Comparison of ENCODE assay signal across 8 cellular contexts in genomic region chr6:11585426-11586016, GRCh38. TPM values are rescaled to one million over a fixed set of nuclear protein-coding genes. Genes with fewer than 3 reads are reported as not detected.
A peak's percentile ranks its signal among the peaks of the same experiment; 100 is the strongest.
DNase-seq lines count a peak whose midpoint lies in the region; ATAC-seq, FAIRE-seq and TF ChIP-seq lines count a peak whose summit lies in the region.

No MANE protein-coding gene starts in this region.

- peaks cover 13% of the 10 kb centered on the region for H3K4me1 ChIP-seq in HepG2 (ENCODE audit: insufficient read depth, low read length)

- H3K27me3 ChIP-seq in HepG2 (ENCODE audit: control insufficient read depth in 1 of 2, insufficient read depth in 2 of 2, low read length in 2 of 2) = no peaks in the 10 kb centered on the region; a peak in 1 of 5 replicates

- H3K27ac ChIP-seq in HepG2 (ENCODE audit: extremely low read length, insufficient read depth, low read length) = no peak overlapping the region

- TF ChIP-seq CTCF in HepG2 (CRISPR knock-in tag; IDR thresholded peaks at IDR 0.05) = peak; percentile 74

- intact Hi-C loops in HepG2 (cut with micrococcal nuclease; ENCODE audit: unreplicated experiment) = loop anchor here (1.0 to 5.0 kb wide), 6 partner anchors 70 to 1307 kb away; no protein-coding TSS in a partner anchor
- intact Hi-C loops in activated CD4-positive, alpha-beta memory T cell treated with anti-CD3 and anti-CD28 coated beads for 36 hours (cut with micrococcal nuclease) = loop anchor here (1.0 to 5.0 kb wide), 3 partner anchors 704 to 1309 kb away; no protein-coding TSS in a partner anchor

- WGBS in HepG2 (ENCODE audit: low lambda C conversion rate) = 0% methylated on average over 1 of the region's 1 CpG

- H2AFZ ChIP-seq in HepG2 (ENCODE audit: low read length) = no peak overlapping the region

- no peaks in the 10 kb centered on the region for H3K36me3 Mint-ChIP-seq in activated CD4-positive, alpha-beta memory T cell treated with anti-CD3 and anti-CD28 coated beads for 36 hours

- no peaks in the 10 kb centered on the region for H4K20me1 ChIP-seq in HepG2 (ENCODE audit: insufficient read depth, low read length)

- H3K4me1 Mint-ChIP-seq in activated CD4-positive, alpha-beta memory T cell treated with anti-CD3 and anti-CD28 coated beads for 36 hours (ENCODE audit: low read depth) = no peaks in the 10 kb centered on the region

- no peaks in the 10 kb centered on the region for H3K9me3 Mint-ChIP-seq in activated CD4-positive, alpha-beta memory T cell treated with anti-CD3 and anti-CD28 coated beads for 36 hours

- H3K27ac Mint-ChIP-seq in activated CD4-positive, alpha-beta memory T cell treated with anti-CD3 and anti-CD28 coated beads for 36 hours = no peak overlapping the region

- POLR2A ChIA-PET in HepG2 (lab: Yijun Ruan, JAX) = no interaction called here
- POLR2A ChIA-PET in activated CD4-positive, alpha-beta memory T cell treated with anti-CD3 and anti-CD28 coated beads for 36 hours (lab: Charles Lee) = no interaction called here

- H3K4me2 ChIP-seq in HepG2 (ENCODE audit: low read depth, low read length) = no peak overlapping the region

- peak; percentile 62 for ATAC-seq in HepG2
- no peak for ATAC-seq in GM19467 (IDR thresholded peaks at IDR 0.05; ENCODE audit: unreplicated experiment)

- FAIRE-seq in HepG2 (lab: Jason Lieb, UNC) = peak; percentile 51

- H3K9ac ChIP-seq in HepG2 (ENCODE audit: insufficient read depth, low read depth, low read length) = no peak overlapping the region

- H3K27me3 Mint-ChIP-seq in activated CD4-positive, alpha-beta memory T cell treated with anti-CD3 and anti-CD28 coated beads for 36 hours = peaks cover 10% of the 10 kb centered on the region

- peak; percentile 24 to 55 for DNase-seq in NOMO-1 (lab: John Stamatoyannopoulos, UW; ENCODE audit: unreplicated experiment in 2 of 2)
- no peak for DNase-seq in NOMO-1 treated with dmso at 0.1 percent for 144 hours (lab: John Stamatoyannopoulos, UW; ENCODE audit: unreplicated experiment)
- DNase-seq in NCI-H1105 treated with DMSO at 0.1 percent for 48 hours (lab: John Stamatoyannopoulos, UW) = peak; percentile 59
- DNase-seq in astrocyte of the hippocampus (ENCODE audit: low read depth, low spot score) = peak; percentile 81
- DNase-seq in HepG2 (ENCODE audit: low spot score) = peak; percentile 55
- DNase-seq in stimulated activated CD4-positive, alpha-beta T cell treated with anti-CD3 and anti-CD28 coated beads, Interleukin-4, amount 100 ng/mL, for 24 hours = no peak
- DNase-seq in activated CD4-positive, alpha-beta memory T cell treated with anti-CD3 and anti-CD28 coated beads for 36 hours = no peak

- no peaks in the 10 kb centered on the region for H3K36me3 ChIP-seq in HepG2 (replicated peaks in 1 of 2; ENCODE audit: control insufficient read depth in 1 of 2, insufficient read depth in 2 of 2, low read length in 2 of 2)

- no peak overlapping the region for H3K4me3 ChIP-seq in HepG2 (replicated peaks in 1 of 3; ENCODE audit: insufficient read depth in 1 of 3, low read depth in 2 of 3, low read length in 3 of 3)

- CTCF ChIA-PET in HepG2 (lab: Yijun Ruan, JAX; ENCODE audit: low intra/inter-chr PET ratio, low total read pairs) = interaction anchor here (1.3 to 2.0 kb wide), 5 partner anchors 70 to 1021 kb away, joined by 4 to 8 read pairs (median 5); no protein-coding TSS in a partner anchor
- CTCF ChIA-PET in activated CD4-positive, alpha-beta memory T cell treated with anti-CD3 and anti-CD28 coated beads for 36 hours (lab: Charles Lee) = interaction anchor here (0.6 to 1.5 kb wide), 7 partner anchors 15 to 1019 kb away, joined by 3 to 4 read pairs (median 3); partner anchors contain the start of gene EDN1

- H3K4me3 Mint-ChIP-seq in activated CD4-positive, alpha-beta memory T cell treated with anti-CD3 and anti-CD28 coated beads for 36 hours = no peak overlapping the region

- no TSS peak for BruUV-seq in HepG2 (replicated peaks; lab: Mats Ljungman, UMichigan)

- no peak for TF ChIP-seq POLR2A in HepG2 (IDR thresholded peaks at IDR 0.05; ENCODE audit: insufficient read depth in 1 of 2, low read depth in 2 of 2, low read length in 2 of 2)

- in situ Hi-C loops in HepG2 (cut with HindIII; ENCODE audit: extremely low pct_ligation_motif_present, low pct_unique_long_range_greater_than_20kb) = loop anchor here (10.0 kb wide), 2 partner anchors 649 to 1019 kb away; no protein-coding TSS in a partner anchor

- TF ChIP-seq EP300 in HepG2 (IDR thresholded peaks at IDR 0.05; ENCODE audit: low read depth in 2 of 2, low read length in 2 of 2) (no peak), HepG2 (CRISPR knock-in tag; IDR thresholded peaks at IDR 0.05; ENCODE audit: borderline replicate concordance) (no peak)

- H3K9me3 ChIP-seq in HepG2 (ENCODE audit: low read length) = no peaks in the 10 kb centered on the region

- peak; percentile 51; the same call in 1 of the 2 replicates for TF ChIP-seq RAD21 in HepG2 (CRISPR knock-in tag; IDR thresholded peaks at IDR 0.05)

- H3K79me2 ChIP-seq in HepG2 (ENCODE audit: insufficient read depth, low read length) = no peaks in the 10 kb centered on the region

TF ChIP-seq in HepG2, 621 proteins besides CTCF, POLR2A, EP300 and RAD21 (continues in another document):
- 0 out of 2 replicates have a peak, but pooled peaks have one; percentile 20 for TF ChIP-seq PPARG (CRISPR knock-in tag; conservative IDR thresholded peaks at IDR 0.05)
- 0 out of 2 replicates have a peak, but pooled peaks have one; percentile 28 for TF ChIP-seq KAT8 (CRISPR knock-in tag; IDR thresholded peaks at IDR 0.05)
- TF ChIP-seq STAG1 (CRISPR knock-in tag; IDR thresholded peaks at IDR 0.05) = peak; percentile 79
- TF ChIP-seq ZNF274 (CRISPR knock-in tag; IDR thresholded peaks at IDR 0.05) = no peak
- no peak for TF ChIP-seq ZNF709 (CRISPR knock-in tag; IDR thresholded peaks at IDR 0.05)
- no peak for TF ChIP-seq REST (IDR thresholded peaks at IDR 0.05; ENCODE audit: borderline replicate concordance in 1 of 2, low read depth in 1 of 2, low read length in 2 of 2)
- no peak for TF ChIP-seq ZFAT (CRISPR knock-in tag; conservative IDR thresholded peaks at IDR 0.05)

RNA-seq across cellular contexts. Expression of gene TMEM170B, which starts 48.0 kb away (rescaled TPM):
- 9.4 and 14.3 TPM in 2 replicates for total RNA-seq in HepG2 (2016; rRNA removed; fragmentation: Illumina TruSeq; extraction: Trizol)
- total RNA-seq in HepG2 (2016; cell fraction: cytosol; rRNA removed; fragmentation: Illumina TruSeq; extraction: Trizol; ENCODE audit: low read depth) = 1.4 and 1.6 TPM in 2 replicates
- total RNA-seq in HepG2 (2016; cell fraction: insoluble cytoplasmic fraction; rRNA removed; fragmentation: Illumina TruSeq; extraction: Trizol) = 9.0 and 13.6 TPM in 2 replicates
- total RNA-seq in HepG2 (2016; cell fraction: membrane; rRNA removed; fragmentation: Illumina TruSeq; extraction: Trizol) = 7.9 and 8.7 TPM in 2 replicates
- total RNA-seq in HepG2 (2016; cell fraction: nucleus; rRNA removed; fragmentation: Illumina TruSeq; extraction: Trizol) = 9.9 and 10.4 TPM in 2 replicates
- polyA plus RNA-seq in HepG2 (2011; rRNA removed) = 3.3 and 3.6 TPM in 2 replicates
- 1.2 and 2.6 TPM in 2 replicates for polyA plus RNA-seq in HepG2 (2011; cell fraction: cytosol; rRNA removed)
- 1.1 and 2.2 TPM in 2 replicates for polyA plus RNA-seq in HepG2 (2011; cell fraction: nucleus; rRNA removed)
- 7.5 and 8.3 TPM in 2 replicates for polyA plus RNA-seq in HepG2 (2012)
- 1.3 and 1.4 TPM in 2 replicates for polyA plus RNA-seq in HepG2 (2016; cell fraction: cytosol; fragmentation: Illumina TruSeq; extraction: Trizol; ENCODE audit: low read depth)
- polyA plus RNA-seq in HepG2 (2016; cell fraction: insoluble cytoplasmic fraction; fragmentation: Illumina TruSeq; extraction: Trizol; ENCODE audit: low read depth) = 10.8 and 11.9 TPM in 2 replicates
- 4.8 and 5.2 TPM in 2 replicates for polyA plus RNA-seq in HepG2 (2016; cell fraction: membrane; fragmentation: Illumina TruSeq; extraction: Trizol; ENCODE audit: low read depth)
- polyA plus RNA-seq in HepG2 (2016; cell fraction: nucleus; fragmentation: Illumina TruSeq; extraction: Trizol; ENCODE audit: insufficient read depth, low read depth) = 9.8 and 9.9 TPM in 2 replicates
- 2.0 and 5.2 TPM in 2 replicates for polyA minus RNA-seq in HepG2 (2011; rRNA and poly(A)+ RNA removed; ENCODE audit: low replicate concordance)
- polyA minus RNA-seq in HepG2 (2011; cell fraction: cytosol; rRNA and poly(A)+ RNA removed) = 7.0 and 10.9 TPM in 2 replicates
- 9.0 and 12.9 TPM in 2 replicates for polyA minus RNA-seq in HepG2 (2011; cell fraction: nucleus; rRNA and poly(A)+ RNA removed)
- total RNA-seq in activated CD4-positive, alpha-beta memory T cell treated with anti-CD3 and anti-CD28 coated beads for 36 hours = 1 to 10 TPM in 1 of 2 experiments, under 1 TPM in 1; 0.83 to 1.1 TPM

Comparison
In these comparisons a context has a peak if more than half of its experiments do, and no peak if none do; other contexts are left out.
1. DNase-seq: peak in NOMO-1 (2 of 2), NCI-H1105 treated with DMSO at 0.1 percent for 48 hours (single experiment), astrocyte of the hippocampus (single experiment) and HepG2 (single experiment); none in NOMO-1 treated with dmso at 0.1 percent for 144 hours (single experiment), stimulated activated CD4-positive, alpha-beta T cell treated with anti-CD3 and anti-CD28 coated beads, Interleukin-4, amount 100 ng/mL, for 24 hours (single experiment) and activated CD4-positive, alpha-beta memory T cell treated with anti-CD3 and anti-CD28 coated beads for 36 hours (single experiment).